ENCODE assay signal across 20 cellular contexts in genomic region chr2:196307775-196308174, GRCh38.
"Had no signal": no experiment of that assay in that cellular context is flagged by ENCODE, and none has a peak within 500 bp of the region (broad histone marks: within the 10 kb centered on the region; RNA-seq: fewer than 3 reads in every experiment).

No MANE protein-coding gene starts in this region.

- ATAC-seq: esophagus mucosa; left cardiac atrium; left ventricle myocardium superior; naive thymus-derived CD4-positive, alpha-beta T cell had no signal

- H3K36me3 ChIP-seq: ovary, sigmoid colon, stomach, thoracic aorta, transverse colon had no signal

- H3K27ac Mint-ChIP-seq: naive thymus-derived CD4-positive, alpha-beta T cell had no signal

- DNase-seq: effector memory CD4-positive, alpha-beta T cell; foreskin fibroblast; kidney; left cardiac atrium; left ventricle myocardium superior; mesenchymal stem cell; naive thymus-derived CD4-positive, alpha-beta T cell; nucleus accumbens; ovary; sigmoid colon; stimulated activated CD4-positive, alpha-beta T cell treated with anti-CD3 and anti-CD28 coated beads, Interleukin-12 subunit alpha, Interleukin-12 subunit beta, amount 100 ng/mL, for 4 hours; stimulated activated naive CD4-positive, alpha-beta T cell; stomach; substantia nigra; transverse colon had no signal

- H3K27me3 ChIP-seq: ovary, right atrium auricular region, sigmoid colon, stomach, transverse colon had no signal

- H3K9me3 ChIP-seq: ovary, right atrium auricular region, sigmoid colon, stomach, thoracic aorta, transverse colon had no signal

- H3K4me1 ChIP-seq: sigmoid colon, stomach, transverse colon had no signal

- H3K27ac ChIP-seq: ovary, right atrium auricular region, sigmoid colon, skin epidermis, stomach, thoracic aorta, transverse colon had no signal

- H3K4me3 ChIP-seq: lung, ovary, right atrium auricular region, sigmoid colon, skin epidermis, stomach, thoracic aorta, transverse colon had no signal

- H3K4me3 Mint-ChIP-seq: naive thymus-derived CD4-positive, alpha-beta T cell had no signal
